Comparison of ENCODE assay signal across 9 cellular contexts in genomic region chr7:151381333-151382078, GRCh38. TPM values are rescaled to one million over a fixed set of nuclear protein-coding genes. Genes with fewer than 3 reads are reported as not detected.
DNase-seq lines count a peak whose midpoint lies in the region; ATAC-seq and TF ChIP-seq lines count a peak whose summit lies in the region.
"Had no signal": no experiment of that assay in that cellular context is flagged by ENCODE, and none has a peak within 500 bp of the region (broad histone marks: within the 10 kb centered on the region; RNA-seq: fewer than 3 reads in every experiment).

No MANE protein-coding gene starts in this region.

- H3K36me3 ChIP-seq in breast epithelium = no peaks in the 10 kb centered on the region

- H3K36me3 Mint-ChIP-seq in MCF 10A (ENCODE audit: insufficient read depth, unreplicated experiment) = peaks cover 19% of the 10 kb centered on the region
- H3K36me3 Mint-ChIP-seq in activated T-cell treated with anti-CD3 and anti-CD28 coated beads, Interleukin-2, amount 50 U/mL, for 24 hours (ENCODE audit: low read depth) = peaks cover 20% of the 10 kb centered on the region

- H3K9me3 ChIP-seq in breast epithelium = no peaks in the 10 kb centered on the region

- BruUV-seq in MCF 10A (replicated peaks; lab: Mats Ljungman, UMichigan) = no TSS peak

- intact Hi-C loops in breast epithelium (cut with DNase I; ENCODE audit: low total_unique reads) = no loop called here
- intact Hi-C loops in MCF 10A (cut with micrococcal nuclease) = no loop called here

- CTCF ChIA-PET in MCF 10A (lab: Yijun Ruan, JAX) = interaction anchor here (1.4 kb wide), 1 partner anchor 67 kb away, joined by 8 read pairs; no protein-coding TSS in a partner anchor

- no peak overlapping the region for H3K27ac ChIP-seq in breast epithelium

- no peak overlapping the region for H3K4me3 Mint-ChIP-seq in MCF 10A (ENCODE audit: unreplicated experiment)
- no peak overlapping the region for H3K4me3 Mint-ChIP-seq in activated T-cell treated with anti-CD3 and anti-CD28 coated beads, Interleukin-2, amount 50 U/mL, for 24 hours

- H3K27me3 Mint-ChIP-seq in MCF 10A (ENCODE audit: insufficient read depth, unreplicated experiment) = no peaks in the 10 kb centered on the region
- peaks cover 24% of the 10 kb centered on the region for H3K27me3 Mint-ChIP-seq in activated T-cell treated with anti-CD3 and anti-CD28 coated beads, Interleukin-2, amount 50 U/mL, for 24 hours

- POLR2A ChIA-PET in MCF 10A (lab: Yijun Ruan, JAX) = no interaction called here

- no peaks in the 10 kb centered on the region for H3K9me3 Mint-ChIP-seq in MCF 10A (ENCODE audit: unreplicated experiment)
- no peaks in the 10 kb centered on the region for H3K9me3 Mint-ChIP-seq in activated T-cell treated with anti-CD3 and anti-CD28 coated beads, Interleukin-2, amount 50 U/mL, for 24 hours
- H3K9me3 Mint-ChIP-seq: nephron had no signal

- ATAC-seq in GM18870 (IDR thresholded peaks at IDR 0.05; ENCODE audit: unreplicated experiment) = no peak
- ATAC-seq in HG03571 (IDR thresholded peaks at IDR 0.05; ENCODE audit: unreplicated experiment) = no peak

- TF ChIP-seq CTCF in breast epithelium (IDR thresholded peaks at IDR 0.05) (no peak), MCF 10A (IDR thresholded peaks at IDR 0.05; ENCODE audit: unreplicated experiment) (no peak)

- H3K27ac Mint-ChIP-seq in MCF 10A (ENCODE audit: low read depth, unreplicated experiment) = no peak overlapping the region
- no peak overlapping the region for H3K27ac Mint-ChIP-seq in activated T-cell treated with anti-CD3 and anti-CD28 coated beads, Interleukin-2, amount 50 U/mL, for 24 hours
- H3K27ac Mint-ChIP-seq: nephron had no signal

- H3K4me1 Mint-ChIP-seq in MCF 10A (ENCODE audit: insufficient read depth, unreplicated experiment) = no peaks in the 10 kb centered on the region
- H3K4me1 Mint-ChIP-seq in activated T-cell treated with anti-CD3 and anti-CD28 coated beads, Interleukin-2, amount 50 U/mL, for 24 hours (ENCODE audit: low read depth) = peaks cover 10% of the 10 kb centered on the region
- H3K4me1 Mint-ChIP-seq: nephron had no signal

- H3K4me3 ChIP-seq in breast epithelium = peak overlapping the region; percentile 12 to 47 (median 21)

- peaks cover 0 to 2% of the 10 kb centered on the region in 2 donors for H3K4me1 ChIP-seq in breast epithelium

- no peak for TF ChIP-seq POLR2A in breast epithelium (IDR thresholded peaks at IDR 0.05)

- no peaks in the 10 kb centered on the region for H3K27me3 ChIP-seq in breast epithelium

- DNase-seq in breast epithelium (ENCODE audit: low spot score in 2 of 2) (no peak), MCF 10A (ENCODE audit: unreplicated experiment) (no peak), iPS-NIHi11 (ENCODE audit: low spot score) (peak; percentile 91), NCI-H2107 (lab: John Stamatoyannopoulos, UW) (no peak)
- DNase-seq in activated T-cell treated with anti-CD3 and anti-CD28 coated beads, Interleukin-2, amount 50 U/mL, for 24 hours = peak; percentile 55
- DNase-seq in stimulated activated naive CD4-positive, alpha-beta T cell treated with Interleukin-2 at 50 U/mL for 16 hours (lab: John Stamatoyannopoulos, UW) = peak; percentile 26

RNA-seq across cellular contexts. Expression of gene WDR86, which starts 28.3 kb away (rescaled TPM):
- total RNA-seq in breast epithelium (10 to 100 TPM; 15.5 to 61.5 (median 57.0) TPM), MCF 10A (2022) (not detected in 2 replicates)

RNA-seq across cellular contexts. Expression of gene NUB1, which starts 39.9 kb away (rescaled TPM):
- total RNA-seq in breast epithelium (10 to 100 TPM; 61.9 to 71.7 (median 62.7) TPM), MCF 10A (2022) (53.3 and 59.6 TPM in 2 replicates)

RNA-seq across cellular contexts. Expression of gene CRYGN, which starts 58.4 kb away (rescaled TPM):
- total RNA-seq in breast epithelium (1 to 10 TPM in 1 of 3 donors, under 1 TPM in 1, not detected in 1; 0.98 to 1.3 TPM), MCF 10A (2022) (not detected in 2 replicates)

Comparison
In these comparisons a context has a peak if more than half of its experiments do, and no peak if none do; other contexts are left out.
1. RNA of gene WDR86, which starts 28.3 kb away (total RNA-seq): 15.5 to 61.5 TPM in breast epithelium; not detected in MCF 10A; every median in the first group is over 10 times any median in the second.
2. DNase-seq: peak in activated T-cell treated with anti-CD3 and anti-CD28 coated beads, Interleukin-2, amount 50 U/mL, for 24 hours (single experiment), iPS-NIHi11 (single experiment) and stimulated activated naive CD4-positive, alpha-beta T cell treated with Interleukin-2 at 50 U/mL for 16 hours (single experiment); none in breast epithelium (0 of 2), MCF 10A (single experiment) and NCI-H2107 (single experiment).